ENCODE assay signal across 9 cellular contexts in the genomic region with DNA sequence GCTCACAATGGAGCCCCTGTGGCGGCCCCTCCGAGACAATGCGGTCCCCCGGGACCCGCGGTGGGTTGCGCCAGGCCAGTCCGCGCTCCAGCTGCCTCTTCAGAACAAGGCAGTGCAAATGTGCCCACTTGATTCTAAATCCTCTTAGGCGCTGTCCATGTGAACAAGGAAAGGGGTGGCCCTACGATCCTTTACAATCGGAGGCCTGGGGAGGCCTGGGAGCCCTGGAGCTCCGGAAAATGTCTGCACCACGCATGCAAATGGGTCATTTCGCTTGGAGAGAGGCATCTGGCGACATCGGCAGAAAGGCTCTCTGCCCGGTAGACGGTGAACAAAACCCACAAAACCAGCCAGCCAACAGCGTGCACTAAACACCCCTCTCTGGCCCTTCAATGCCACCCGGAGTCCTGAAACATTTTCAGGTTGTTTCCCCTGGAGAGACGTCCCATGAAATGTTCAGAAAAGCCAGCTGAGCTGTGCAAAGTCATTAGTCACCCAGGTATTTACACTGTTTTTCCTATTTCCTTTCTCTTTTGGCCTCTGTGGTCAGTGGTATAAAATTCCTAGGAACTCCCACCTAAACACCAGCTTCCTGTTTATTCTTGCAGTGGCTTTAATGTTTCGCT.
DNase-seq lines count a peak whose midpoint lies in the region; ATAC-seq, FAIRE-seq and TF ChIP-seq lines count a peak whose summit lies in the region.
"Had no signal": no experiment of that assay in that cellular context is flagged by ENCODE, and none has a peak within 500 bp of the region (broad histone marks: within the 10 kb centered on the region; RNA-seq: fewer than 3 reads in every experiment).

No MANE protein-coding gene starts in this region.

- DNase-seq in AG08395 (ENCODE audit: low spot score) (peak; percentile 30), GM12891 (ENCODE audit: insufficient read length, low spot score) (peak; percentile 11), SK-N-SH (no peak), colonic mucosa (no peak), HepG2 (ENCODE audit: low spot score) (peak; percentile 7), SKM-1 (lab: John Stamatoyannopoulos, UW; ENCODE audit: unreplicated experiment) (no peak)
- peak; percentile 1 for DNase-seq in stimulated activated naive CD4-positive, alpha-beta T cell treated with Interleukin-2 at 50 U/mL for 16 hours (lab: John Stamatoyannopoulos, UW)

- TF ChIP-seq POLR2A in GM12891 (IDR thresholded peaks at IDR 0.05; ENCODE audit: low read depth, low read length) (no peak), HepG2 (IDR thresholded peaks at IDR 0.05; ENCODE audit: insufficient read depth in 1 of 2, low read depth in 2 of 2, low read length in 2 of 2) (no peak)

- CTCF ChIA-PET in SK-N-SH (lab: Yijun Ruan, JAX), result interaction anchor here (0.9 kb wide), 1 partner anchor 350 kb away, joined by 3 read pairs; no protein-coding TSS in a partner anchor
- CTCF ChIA-PET in HepG2 (lab: Yijun Ruan, JAX; ENCODE audit: low intra/inter-chr PET ratio, low total read pairs), result no interaction called here

- peak overlapping the region in 1 of 2 experiments; percentile 89; a peak in 2 of 4 replicates for H3K27ac ChIP-seq in SK-N-SH (ENCODE audit: low read depth in 2 of 2, low read length in 1 of 2)
- peak overlapping the region; percentile 56 for H3K27ac ChIP-seq in colonic mucosa
- H3K27ac ChIP-seq in HepG2 (ENCODE audit: extremely low read length, insufficient read depth, low read length), result no peak overlapping the region
- H3K27ac ChIP-seq: HL-60 had no signal

- WGBS in SK-N-SH (ENCODE audit: low lambda C conversion rate), result 74% methylated on average over 20 of the region's 23 CpGs
- 79% methylated on average over 22 of the region's 23 CpGs for WGBS in HepG2 (ENCODE audit: low lambda C conversion rate)

- H3K9me3 ChIP-seq in SK-N-SH (no peaks in the 10 kb centered on the region), colonic mucosa (no peaks in the 10 kb centered on the region), HepG2 (ENCODE audit: low read length) (no peaks in the 10 kb centered on the region)

- H3K36me3 ChIP-seq in SK-N-SH (replicated peaks in 1 of 2; ENCODE audit: control insufficient read depth in 1 of 2, insufficient read depth in 2 of 2, low read length in 1 of 2), result no peaks in the 10 kb centered on the region
- H3K36me3 ChIP-seq in colonic mucosa, result no peaks in the 10 kb centered on the region
- H3K36me3 ChIP-seq in HepG2 (replicated peaks in 1 of 2; ENCODE audit: control insufficient read depth in 1 of 2, insufficient read depth in 2 of 2, low read length in 2 of 2), result no peaks in the 10 kb centered on the region

- H3K4me3 ChIP-seq in SK-N-SH (ENCODE audit: low read depth in 2 of 2, low read length in 1 of 2) (no peak overlapping the region), colonic mucosa (peak overlapping the region; percentile 43), HepG2 (replicated peaks in 1 of 3; ENCODE audit: insufficient read depth in 1 of 3, low read depth in 2 of 3, low read length in 3 of 3) (no peak overlapping the region)

- H2AFZ ChIP-seq in SK-N-SH (ENCODE audit: low read depth), result peak overlapping the region; percentile 95
- H2AFZ ChIP-seq in HepG2 (ENCODE audit: low read length), result no peak overlapping the region

- TF ChIP-seq EP300 in SK-N-SH (IDR thresholded peaks at IDR 0.05; ENCODE audit: borderline replicate concordance in 1 of 2, low read depth in 1 of 2, low read length in 1 of 2) (no peak), HepG2 (IDR thresholded peaks at IDR 0.05; ENCODE audit: low read depth in 2 of 2, low read length in 2 of 2) (no peak), HepG2 (CRISPR knock-in tag; IDR thresholded peaks at IDR 0.05; ENCODE audit: borderline replicate concordance) (no peak)

- H3K79me2 ChIP-seq in SK-N-SH (ENCODE audit: insufficient read depth) (no peaks in the 10 kb centered on the region), HepG2 (ENCODE audit: insufficient read depth, low read length) (no peaks in the 10 kb centered on the region)

- H3F3A ChIP-seq in SK-N-SH (replicated peaks; ENCODE audit: insufficient read depth), result no peaks in the 10 kb centered on the region

- POLR2A ChIA-PET in SK-N-SH (lab: Yijun Ruan, JAX), result interaction anchor here (0.7 to 1.6 kb wide), 2 partner anchors 102 to 1405 kb away, joined by 4 to 6 read pairs; partner anchors contain the start of gene ZNF438
- POLR2A ChIA-PET in HepG2 (lab: Yijun Ruan, JAX), result no interaction called here

- in situ Hi-C loops in HepG2 (cut with HindIII; ENCODE audit: extremely low pct_ligation_motif_present, low pct_unique_long_range_greater_than_20kb), result no loop called here

- H3K4me1 ChIP-seq in SK-N-SH (ENCODE audit: control insufficient read depth in 1 of 2, insufficient read depth in 2 of 2, low read depth in 1 of 2, low read length in 1 of 2) (peaks cover 1 to 13% of the 10 kb centered on the region in 2 experiments; a peak in 2 of 4 replicates), colonic mucosa (peaks cover 5% of the 10 kb centered on the region), HepG2 (ENCODE audit: insufficient read depth, low read length) (no peaks in the 10 kb centered on the region; the same call in 1 of the 2 replicates)

- TF ChIP-seq CTCF in SK-N-SH (IDR thresholded peaks at IDR 0.05) (no peak), colonic mucosa (IDR thresholded peaks at IDR 0.05) (no peak), HepG2 (CRISPR knock-in tag; IDR thresholded peaks at IDR 0.05) (no peak)

- ATAC-seq in HG03439 (IDR thresholded peaks at IDR 0.05; ENCODE audit: unreplicated experiment) (peak; percentile 35), HepG2 (no peak)

- no peaks in the 10 kb centered on the region for H3K27me3 ChIP-seq in SK-N-SH (ENCODE audit: insufficient read depth)
- H3K27me3 ChIP-seq in colonic mucosa, result no peaks in the 10 kb centered on the region
- peaks cover 0 to 6% of the 10 kb centered on the region in 2 experiments; a peak in 1 of 5 replicates for H3K27me3 ChIP-seq in HepG2 (ENCODE audit: control insufficient read depth in 1 of 2, insufficient read depth in 2 of 2, low read length in 2 of 2)

- FAIRE-seq in GM12891 (lab: Jason Lieb, UNC) (no peak), HepG2 (lab: Jason Lieb, UNC) (no peak)

- H3K4me2 ChIP-seq in SK-N-SH, result peak overlapping the region; percentile 62; the same call in 1 of the 2 replicates
- H3K4me2 ChIP-seq in HepG2 (ENCODE audit: low read depth, low read length), result no peak overlapping the region

- intact Hi-C loops in colonic mucosa (cut with DNase I), result no loop called here
- intact Hi-C loops in HepG2 (cut with micrococcal nuclease; ENCODE audit: unreplicated experiment), result no loop called here

- no peak overlapping the region for H3K9ac ChIP-seq in SK-N-SH
- H3K9ac ChIP-seq in colonic mucosa (ENCODE audit: low read depth in 2 of 2, low read length in 2 of 2), result peak overlapping the region; percentile 40 to 71
- no peak overlapping the region for H3K9ac ChIP-seq in HepG2 (ENCODE audit: insufficient read depth, low read depth, low read length)

- 0 out of 2 replicates have a peak, but pooled peaks have one; percentile 2 for TF ChIP-seq RAD21 in SK-N-SH (IDR thresholded peaks at IDR 0.05; ENCODE audit: low read length)
- TF ChIP-seq RAD21 in HepG2 (CRISPR knock-in tag; IDR thresholded peaks at IDR 0.05), result no peak

- no TSS peak for BruUV-seq in HepG2 (replicated peaks; lab: Mats Ljungman, UMichigan)

- no peaks in the 10 kb centered on the region for H3K9me2 ChIP-seq in SK-N-SH

- H4K20me1 ChIP-seq in SK-N-SH (ENCODE audit: insufficient read depth) (no peaks in the 10 kb centered on the region), HepG2 (ENCODE audit: insufficient read depth, low read length) (no peaks in the 10 kb centered on the region)

TF ChIP-seq in GM12891, 5 proteins besides CTCF, POLR2A, EP300 and RAD21:
- TF ChIP-seq TAF1 (IDR thresholded peaks at IDR 0.05; ENCODE audit: low read depth, low read length) (no peak), POLR2AphosphoS5 (IDR thresholded peaks at IDR 0.05; ENCODE audit: low read depth, low read length) (no peak), SPI1 (IDR thresholded peaks at IDR 0.05; ENCODE audit: low read depth, low read length) (no peak), PAX5 (IDR thresholded peaks at IDR 0.05; ENCODE audit: insufficient read depth, low read length, severe bottlenecking) (no peak), POU2F2 (IDR thresholded peaks at IDR 0.05; ENCODE audit: low read depth, low read length) (no peak)

TF ChIP-seq in SK-N-SH, 30 proteins besides CTCF, POLR2A, EP300 and RAD21:
- TF ChIP-seq FOXM1 (IDR thresholded peaks at IDR 0.05; ENCODE audit: low read depth) (no peak), MXI1 (IDR thresholded peaks at IDR 0.05; ENCODE audit: low read depth, low read length) (0 out of 2 replicates have a peak, but pooled peaks have one; percentile 5), FOXJ3 (CRISPR knock-in tag; IDR thresholded peaks at IDR 0.05) (no peak), CHD2 (IDR thresholded peaks at IDR 0.05; ENCODE audit: low read length, partially characterized antibody) (no peak), FOSL2 (IDR thresholded peaks at IDR 0.05; ENCODE audit: borderline replicate concordance, low read depth) (no peak)

TF ChIP-seq in HepG2, 621 proteins besides CTCF, POLR2A, EP300 and RAD21 (continues in another document):
- no peak for TF ChIP-seq ZSCAN5A (CRISPR knock-in tag; IDR thresholded peaks at IDR 0.05; ENCODE audit: borderline replicate concordance)
- TF ChIP-seq RFX1 (IDR thresholded peaks at IDR 0.05), result no peak
- no peak for TF ChIP-seq CREM (IDR thresholded peaks at IDR 0.05)
- no peak for TF ChIP-seq CREM (CRISPR knock-in tag; IDR thresholded peaks at IDR 0.05)

Comparison
In these comparisons a context has a peak if more than half of its experiments do, and no peak if none do; other contexts are left out.
1. DNase-seq: peak in AG08395 (single experiment), GM12891 (single experiment), HepG2 (single experiment) and stimulated activated naive CD4-positive, alpha-beta T cell treated with Interleukin-2 at 50 U/mL for 16 hours (single experiment); none in SK-N-SH (single experiment), colonic mucosa (single experiment) and SKM-1 (single experiment).
2. H3K9ac ChIP-seq: peak in colonic mucosa (2 of 2); none in SK-N-SH (single experiment) and HepG2 (single experiment).